Comparison of ENCODE assay signal across 38 cellular contexts in the genomic region with DNA sequence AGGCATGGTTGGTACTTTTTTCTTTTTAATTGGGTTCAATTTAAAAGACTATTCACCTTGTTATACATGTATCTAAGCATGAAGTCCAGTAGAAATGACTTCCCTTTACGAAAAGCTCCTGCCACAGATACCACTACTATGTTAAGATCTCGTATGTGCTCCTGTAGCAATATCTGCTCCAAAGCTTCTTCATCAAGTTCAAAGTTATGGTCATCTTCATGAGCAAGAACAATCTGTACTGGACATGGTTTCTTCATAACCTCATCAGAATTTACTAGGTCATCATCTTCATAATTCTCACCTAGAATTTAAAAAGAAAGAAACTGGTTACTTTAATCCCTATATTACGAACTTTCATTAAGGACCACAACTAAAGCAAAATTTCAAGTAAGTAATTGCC.
"Had no signal": no experiment of that assay in that cellular context is flagged by ENCODE, and none has a peak within 500 bp of the region (broad histone marks: within the 10 kb centered on the region; RNA-seq: fewer than 3 reads in every experiment).

No MANE protein-coding gene starts in this region.

- H3K36me3 ChIP-seq: breast epithelium had no signal

- H3K9me3 ChIP-seq: adrenal gland, ascending aorta, body of pancreas, breast epithelium had no signal

- H3K27ac Mint-ChIP-seq: activated naive CD4-positive, alpha-beta T cell treated with anti-CD3 and anti-CD28 coated beads for 36 hours; activated naive CD4-positive, alpha-beta T cell treated with anti-CD3 and anti-CD28 coated beads, Interleukin-2, amount 10 ng/mL, durations not matched to agents 7 days and 5 days; activated naive CD4-positive, alpha-beta T cell treated with anti-CD3 and anti-CD28 coated beads, Interleukin-2, amount 50 U/mL, for 72 hours; activated naive CD8-positive, alpha-beta T cell; activated naive CD8-positive, alpha-beta T cell treated with anti-CD3 and anti-CD28 coated beads for 36 hours; activated naive CD8-positive, alpha-beta T cell treated with anti-CD3 and anti-CD28 coated beads, Interleukin-2, amount 10 ng/mL, durations not matched to agents 7 days and 5 days; activated T-cell treated with anti-CD3 and anti-CD28 coated beads, Interleukin-2, amount 50 U/mL, for 24 hours; activated T-cell treated with anti-CD3 and anti-CD28 coated beads, Interleukin-2, amount 50 U/mL, for 72 hours; activated T-helper 1 cell treated with anti-CD3 and anti-CD28 coated beads, Interleukin-12 subunit alpha, Interleukin-12 subunit beta, Interleukin-2, Interleukin-4 antibody, amounts not matched to agents 30 ng/mL and 10 ng/mL and 1 ng/mL, durations not matched to agents 14 hours and 24 hours and 36 hours; activated T-helper 2 cell treated with anti-CD3 and anti-CD28 coated beads, Interferon-gamma antibody, Interleukin-2, Interleukin-4, amounts not matched to agents 10 μg/mL and 5 μg/mL and 100 μg/mL, durations not matched to agents 14 hours and 24 hours and 36 hours; brain had no signal

- H3K4me3 Mint-ChIP-seq: activated naive CD4-positive, alpha-beta T cell treated with anti-CD3 and anti-CD28 coated beads for 36 hours; activated naive CD4-positive, alpha-beta T cell treated with anti-CD3 and anti-CD28 coated beads, Interleukin-2, amount 10 ng/mL, durations not matched to agents 7 days and 5 days; activated naive CD4-positive, alpha-beta T cell treated with anti-CD3 and anti-CD28 coated beads, Interleukin-2, amount 50 U/mL, for 24 hours; activated naive CD8-positive, alpha-beta T cell; activated naive CD8-positive, alpha-beta T cell treated with anti-CD3 and anti-CD28 coated beads for 36 hours; activated naive CD8-positive, alpha-beta T cell treated with anti-CD3 and anti-CD28 coated beads, Interleukin-2, amount 10 ng/mL, durations not matched to agents 7 days and 5 days; activated naive CD8-positive, alpha-beta T cell treated with anti-CD3 and anti-CD28 coated beads, Interleukin-2, amount 50 U/mL, for 24 hours; activated T-cell treated with anti-CD3 and anti-CD28 coated beads, Interleukin-2, amount 50 U/mL, for 24 hours; activated T-cell treated with anti-CD3 and anti-CD28 coated beads, Interleukin-2, amount 50 U/mL, for 4 hours; activated T-cell treated with anti-CD3 and anti-CD28 coated beads, Interleukin-2, amount 50 U/mL, for 72 hours; activated T-helper 1 cell treated with anti-CD3 and anti-CD28 coated beads, Interleukin-12 subunit alpha, Interleukin-12 subunit beta, Interleukin-2, Interleukin-4 antibody, amounts not matched to agents 30 ng/mL and 10 ng/mL and 1 ng/mL, durations not matched to agents 14 hours and 24 hours and 36 hours; activated T-helper 17 cell treated with anti-CD3 and anti-CD28 coated beads, Interleukin-2, amount 50 U/mL, for 72 hours; brain; central memory CD8-positive, alpha-beta T cell had no signal

- H3K4me1 ChIP-seq: ascending aorta, breast epithelium had no signal

- H3K9me3 Mint-ChIP-seq: activated naive CD4-positive, alpha-beta T cell treated with anti-CD3 and anti-CD28 coated beads for 36 hours; activated naive CD4-positive, alpha-beta T cell treated with anti-CD3 and anti-CD28 coated beads, Interleukin-2, amount 50 U/mL, for 24 hours; activated naive CD8-positive, alpha-beta T cell treated with anti-CD3 and anti-CD28 coated beads, Interleukin-2, amount 10 ng/mL, durations not matched to agents 7 days and 5 days; activated T-helper 17 cell treated with anti-CD3 and anti-CD28 coated beads, Interleukin-2, amount 50 U/mL, for 72 hours had no signal

- ATAC-seq: activated naive CD4-positive, alpha-beta T cell treated with anti-CD3 and anti-CD28 coated beads, Interleukin-2, amount 50 U/mL, for 72 hours; activated naive CD8-positive, alpha-beta T cell treated with anti-CD3 and anti-CD28 coated beads, Interleukin-2, amount 50 U/mL, for 24 hours; activated T-cell treated with anti-CD3 and anti-CD28 coated beads, Interleukin-2, amount 50 U/mL, for 4 hours; activated T-cell treated with anti-CD3 and anti-CD28 coated beads, Interleukin-2, amount 50 U/mL, for 72 hours; activated T-helper 17 cell treated with anti-CD3 and anti-CD28 coated beads, Interleukin-2, amount 50 U/mL, for 72 hours; body of pancreas had no signal

- DNase-seq: activated effector memory CD4-positive, alpha-beta T cell treated with anti-CD3 and anti-CD28 coated beads, Interleukin-2, amount 50 U/mL, for 16 hours; activated effector memory CD4-positive, alpha-beta T cell treated with Interleukin-2 at 50 U/mL for 16 hours; activated gamma-delta T cell; activated gamma-delta T cell treated with Interleukin-2 at 50 U/mL for 16 hours; activated naive CD4-positive, alpha-beta T cell; activated naive CD4-positive, alpha-beta T cell treated with anti-CD3 and anti-CD28 coated beads for 36 hours; activated naive CD4-positive, alpha-beta T cell treated with anti-CD3 and anti-CD28 coated beads, Interleukin-2, amount 10 ng/mL, durations not matched to agents 7 days and 5 days; activated naive CD4-positive, alpha-beta T cell treated with anti-CD3 and anti-CD28 coated beads, Interleukin-2, amount 50 U/mL, for 16 hours; activated naive CD4-positive, alpha-beta T cell treated with Interleukin-2 at 50 U/mL for 16 hours; activated naive CD8-positive, alpha-beta T cell treated with anti-CD3 and anti-CD28 coated beads for 36 hours; activated naive CD8-positive, alpha-beta T cell treated with anti-CD3 and anti-CD28 coated beads, Interleukin-2, amount 10 ng/mL, durations not matched to agents 7 days and 5 days; activated naive CD8-positive, alpha-beta T cell treated with anti-CD3 and anti-CD28 coated beads, Interleukin-2, amount 50 U/mL, for 24 hours; activated T-cell treated with anti-CD3 and anti-CD28 coated beads for 4 hours; activated T-cell treated with anti-CD3 and anti-CD28 coated beads, Interleukin-2, amount 50 U/mL, for 1 hour; activated T-cell treated with anti-CD3 and anti-CD28 coated beads, Interleukin-2, amount 50 U/mL, for 24 hours; activated T-cell treated with anti-CD3 and anti-CD28 coated beads, Interleukin-2, amount 50 U/mL, for 4 hours; activated T-cell treated with anti-CD3 and anti-CD28 coated beads, Interleukin-2, amount 50 U/mL, for 48 hours; activated T-cell treated with anti-CD3 and anti-CD28 coated beads, Interleukin-2, amount 50 U/mL, for 72 hours; adrenal gland; amniotic stem cell; amygdala; anterior cingulate cortex; aorta; body of pancreas; brain microvascular endothelial cell; central memory CD4-positive, alpha-beta T cell; cerebellar nuclear complex had no signal

- H3K27ac ChIP-seq: adrenal gland, ascending aorta, body of pancreas, brain microvascular endothelial cell, breast epithelium, cardiac muscle cell had no signal

- H3K4me1 Mint-ChIP-seq: activated naive CD4-positive, alpha-beta T cell treated with anti-CD3 and anti-CD28 coated beads, Interleukin-2, amount 10 ng/mL, durations not matched to agents 7 days and 5 days; activated naive CD4-positive, alpha-beta T cell treated with anti-CD3 and anti-CD28 coated beads, Interleukin-2, amount 50 U/mL, for 24 hours; activated naive CD8-positive, alpha-beta T cell treated with anti-CD3 and anti-CD28 coated beads, Interleukin-2, amount 10 ng/mL, durations not matched to agents 7 days and 5 days; brain; central memory CD8-positive, alpha-beta T cell had no signal

- H3K27me3 ChIP-seq: adrenal gland, ascending aorta, body of pancreas, brain microvascular endothelial cell, breast epithelium, cardiac muscle cell had no signal

- H3K27me3 Mint-ChIP-seq: activated naive CD4-positive, alpha-beta T cell treated with anti-CD3 and anti-CD28 coated beads, Interleukin-2, amount 10 ng/mL, durations not matched to agents 7 days and 5 days; activated naive CD4-positive, alpha-beta T cell treated with anti-CD3 and anti-CD28 coated beads, Interleukin-2, amount 50 U/mL, for 24 hours; activated naive CD8-positive, alpha-beta T cell; activated naive CD8-positive, alpha-beta T cell treated with anti-CD3 and anti-CD28 coated beads for 36 hours; activated naive CD8-positive, alpha-beta T cell treated with anti-CD3 and anti-CD28 coated beads, Interleukin-2, amount 10 ng/mL, durations not matched to agents 7 days and 5 days; activated naive CD8-positive, alpha-beta T cell treated with anti-CD3 and anti-CD28 coated beads, Interleukin-2, amount 50 U/mL, for 24 hours; activated T-cell treated with anti-CD3 and anti-CD28 coated beads, Interleukin-2, amount 50 U/mL, for 24 hours; activated T-helper 17 cell treated with anti-CD3 and anti-CD28 coated beads, Interleukin-2, amount 50 U/mL, for 72 hours; brain; central memory CD8-positive, alpha-beta T cell had no signal

- H3K4me3 ChIP-seq: adrenal gland, ascending aorta, body of pancreas, breast epithelium, cardiac muscle cell had no signal
